Comparison of ENCODE assay signal across 15 cellular contexts in genomic region chr4:35100932-35101331, GRCh38.
DNase-seq lines count a peak whose midpoint lies in the region; TF ChIP-seq lines count a peak whose summit lies in the region.
"Had no signal": no experiment of that assay in that cellular context is flagged by ENCODE, and none has a peak within 500 bp of the region (broad histone marks: within the 10 kb centered on the region; RNA-seq: fewer than 3 reads in every experiment).

No MANE protein-coding gene starts in this region.

- H3K27ac ChIP-seq in OCI-LY1 (ENCODE audit: low read depth, low read length, poor library complexity, severe bottlenecking) (peak overlapping the region; percentile 64), brain microvascular endothelial cell (no peak overlapping the region)

- no peaks in the 10 kb centered on the region for H3K4me1 ChIP-seq in OCI-LY1 (ENCODE audit: insufficient read depth, low read length, severe bottlenecking)

- no peaks in the 10 kb centered on the region for H3K9me3 ChIP-seq in OCI-LY1 (ENCODE audit: low read length)

- H3K4me3 ChIP-seq in OCI-LY1 (ENCODE audit: low read depth, low read length, poor library complexity, severe bottlenecking) (peak overlapping the region; percentile 45), brain microvascular endothelial cell (ENCODE audit: low read depth, low read length) (no peak overlapping the region)
- H3K4me3 ChIP-seq: GM12878, GM23338 had no signal

- H3K9me2 ChIP-seq in OCI-LY1 (ENCODE audit: low read depth, low read length): no peaks in the 10 kb centered on the region

- in situ Hi-C loops in brain microvascular endothelial cell (cut with HindIII; ENCODE audit: low pct_ligation_motif_present, low sequenced_read_pairs): no loop called here

- no peaks in the 10 kb centered on the region for H3K27me3 ChIP-seq in OCI-LY1 (ENCODE audit: insufficient read depth, low read length)
- no peaks in the 10 kb centered on the region for H3K27me3 ChIP-seq in brain microvascular endothelial cell (replicated peaks)

- H3F3A ChIP-seq in OCI-LY1 (ENCODE audit: insufficient read depth, low read length): no peaks in the 10 kb centered on the region

- H4K20me1 ChIP-seq in OCI-LY1 (ENCODE audit: insufficient read depth, low read length): no peaks in the 10 kb centered on the region

- H3K4me2 ChIP-seq in OCI-LY1 (ENCODE audit: low read length): peak overlapping the region; percentile 36; the same call in 1 of the 2 replicates
- H3K4me2 ChIP-seq: GM23338 had no signal

- no peak for TF ChIP-seq CTCF in OCI-LY1 (IDR thresholded peaks at IDR 0.05; ENCODE audit: low read length)
- TF ChIP-seq CTCF in GM10266 (IDR thresholded peaks at IDR 0.05; ENCODE audit: control insufficient read depth, insufficient read depth, low read depth, missing control alignments): no peak
- TF ChIP-seq CTCF in brain microvascular endothelial cell (IDR thresholded peaks at IDR 0.05; ENCODE audit: low read depth, low read length, missing control alignments): no peak

- peak overlapping the region; percentile 22; the same call in 1 of the 2 replicates for H3K9ac ChIP-seq in OCI-LY1 (ENCODE audit: low read length)

- DNase-seq in M059J (ENCODE audit: low read depth) (peak; percentile 4), islet precursor cell (peak; percentile 32), GM10266 (ENCODE audit: extremely low spot score) (no peak), GF-D8 (lab: John Stamatoyannopoulos, UW) (no peak), brain microvascular endothelial cell (no peak)
- DNase-seq: C1 segment of cervical spinal cord; Calu3; CD4-positive, alpha-beta memory T cell; COR-L47; DMS53; DMS79 treated with DMSO at 0.1 percent for 48 hours; H9 had no signal

- H3K36me3 ChIP-seq in OCI-LY1 (ENCODE audit: insufficient read depth, low read length) (no peaks in the 10 kb centered on the region), brain microvascular endothelial cell (replicated peaks) (no peaks in the 10 kb centered on the region)

- H3K79me2 ChIP-seq in OCI-LY1 (ENCODE audit: insufficient read depth, low read length): no peaks in the 10 kb centered on the region

- H2AFZ ChIP-seq in OCI-LY1 (ENCODE audit: low read length): no peak overlapping the region
- H2AFZ ChIP-seq: GM23338 had no signal

Comparison
In these comparisons a context has a peak if more than half of its experiments do, and no peak if none do; other contexts are left out.
1. DNase-seq: peak in M059J (single experiment) and islet precursor cell (single experiment); none in GM10266 (single experiment), GF-D8 (single experiment) and brain microvascular endothelial cell (single experiment).